ENCODE assay signal across 10 cellular contexts in the genomic region with DNA sequence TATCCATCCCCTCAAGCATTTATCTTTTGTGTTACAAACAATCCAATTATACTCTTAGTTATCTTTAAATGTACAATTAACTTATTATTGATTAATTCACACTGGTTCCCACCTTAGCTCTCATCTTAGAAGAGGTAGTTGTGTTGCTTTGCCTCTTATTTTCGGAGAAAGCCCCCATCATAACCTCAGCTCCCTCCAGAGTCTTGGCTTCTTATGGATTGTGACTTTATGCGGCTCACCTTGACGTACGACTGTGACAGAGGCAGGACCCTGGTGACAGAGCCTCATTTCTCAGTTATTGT.
DNase-seq lines count a peak whose midpoint lies in the region; ATAC-seq and TF ChIP-seq lines count a peak whose summit lies in the region.
"Had no signal": no experiment of that assay in that cellular context is flagged by ENCODE, and none has a peak within 500 bp of the region (broad histone marks: within the 10 kb centered on the region; RNA-seq: fewer than 3 reads in every experiment).

No MANE protein-coding gene starts in this region.

- peak overlapping the region; percentile 95 for H3K27ac Mint-ChIP-seq in activated CD8-positive, alpha-beta T cell treated with anti-CD3 and anti-CD28 coated beads for 36 hours

- H3K27me3 Mint-ChIP-seq in activated CD8-positive, alpha-beta T cell treated with anti-CD3 and anti-CD28 coated beads for 36 hours, result no peaks in the 10 kb centered on the region

- no peak for ATAC-seq in left cardiac atrium
- no peak for ATAC-seq in activated CD8-positive, alpha-beta T cell treated with anti-CD3 and anti-CD28 coated beads for 36 hours
- ATAC-seq in right lobe of liver, result no peak
- ATAC-seq in HG03342 (IDR thresholded peaks at IDR 0.05; ENCODE audit: unreplicated experiment), result no peak

- in situ Hi-C loops in transverse colon (cut with MboI; ENCODE audit: low pct_ligation_motif_present in 1 of 4, low pct_unique_long_range_greater_than_20kb in 1 of 4, low sequenced_read_pairs in 3 of 4), result no loop called here

- H3K4me3 ChIP-seq in cardiac muscle cell (no peak overlapping the region), right lobe of liver (no peak overlapping the region), transverse colon (no peak overlapping the region)

- no peaks in the 10 kb centered on the region for H3K9me3 Mint-ChIP-seq in activated CD8-positive, alpha-beta T cell treated with anti-CD3 and anti-CD28 coated beads for 36 hours

- peak overlapping the region; percentile 56 for H3K4me3 Mint-ChIP-seq in activated CD8-positive, alpha-beta T cell treated with anti-CD3 and anti-CD28 coated beads for 36 hours

- peaks cover 87% of the 10 kb centered on the region for H3K4me1 Mint-ChIP-seq in activated CD8-positive, alpha-beta T cell treated with anti-CD3 and anti-CD28 coated beads for 36 hours (ENCODE audit: low read depth)

- H3K4me1 ChIP-seq in cardiac muscle cell (ENCODE audit: low read depth) (peaks cover 37% of the 10 kb centered on the region), right lobe of liver (peaks cover 0 to 69% (median 30%) of the 10 kb centered on the region in 4 donors), transverse colon (peaks cover 28 to 73% (median 36%) of the 10 kb centered on the region in 4 donors)

- POLR2A ChIA-PET in activated CD8-positive, alpha-beta T cell treated with anti-CD3 and anti-CD28 coated beads for 36 hours (lab: Charles Lee), result interaction anchor here (0.6 to 4.8 kb wide), 6 partner anchors 9 to 30 kb away, joined by 3 to 43 read pairs (median 6); no protein-coding TSS in a partner anchor

- no peak for DNase-seq in cardiac muscle cell (ENCODE audit: low read depth in 1 of 2, low spot score in 1 of 2)
- no peak for DNase-seq in left cardiac atrium
- no peak for DNase-seq in activated CD8-positive, alpha-beta T cell treated with anti-CD3 and anti-CD28 coated beads for 36 hours
- DNase-seq in right lobe of liver, result no peak
- no peak for DNase-seq in transverse colon
- no peak for DNase-seq in occipital lobe (lab: John Stamatoyannopoulos, UW)
- DNase-seq in hepatic stellate cell (ENCODE audit: low spot score), result no peak
- DNase-seq: activated effector memory CD4-positive, alpha-beta T cell treated with Interleukin-2 at 50 U/mL for 16 hours; NCI-H1092 had no signal

- 68% methylated on average over 4 of the region's 4 CpGs for WGBS in right lobe of liver (ENCODE audit: insufficient coverage, low coverage, low lambda C conversion rate, missing lambda C conversion rate)
- WGBS in transverse colon (ENCODE audit: low coverage in 1 of 2), 2 donors, result 79 to 83% methylated on average over 4 of the region's 4 CpGs

- H3K36me3 ChIP-seq in cardiac muscle cell, result no peaks in the 10 kb centered on the region
- H3K36me3 ChIP-seq in right lobe of liver, result no peaks in the 10 kb centered on the region
- no peaks in the 10 kb centered on the region for H3K36me3 ChIP-seq in transverse colon

- H3K27ac ChIP-seq in cardiac muscle cell, result peak overlapping the region; percentile 62
- peak overlapping the region; percentile 82 to 84 (median 84) for H3K27ac ChIP-seq in right lobe of liver
- H3K27ac ChIP-seq in transverse colon, result peak overlapping the region; percentile 70 to 78 (median 74)

- TF ChIP-seq POLR2A in right lobe of liver (IDR thresholded peaks at IDR 0.05) (no peak), transverse colon (IDR thresholded peaks at IDR 0.05) (no peak)

- H3K9me3 ChIP-seq in cardiac muscle cell (ENCODE audit: low read depth), result no peaks in the 10 kb centered on the region
- H3K9me3 ChIP-seq in right lobe of liver, result no peaks in the 10 kb centered on the region
- H3K9me3 ChIP-seq in transverse colon, result no peaks in the 10 kb centered on the region

- TF ChIP-seq CTCF in cardiac muscle cell (IDR thresholded peaks at IDR 0.05; ENCODE audit: low read depth, low read length) (no peak), right lobe of liver (IDR thresholded peaks at IDR 0.05) (no peak), transverse colon (IDR thresholded peaks at IDR 0.05) (no peak)
- TF ChIP-seq CTCF in activated CD8-positive, alpha-beta T cell treated with anti-CD3 and anti-CD28 coated beads for 36 hours (IDR thresholded peaks at IDR 0.05), result no peak

- H3K36me3 Mint-ChIP-seq in activated CD8-positive, alpha-beta T cell treated with anti-CD3 and anti-CD28 coated beads for 36 hours (ENCODE audit: low read depth), result peaks cover 3% of the 10 kb centered on the region

- H3K27me3 ChIP-seq in cardiac muscle cell (no peaks in the 10 kb centered on the region), right lobe of liver (no peaks in the 10 kb centered on the region), transverse colon (no peaks in the 10 kb centered on the region)

- CTCF ChIA-PET in activated CD8-positive, alpha-beta T cell treated with anti-CD3 and anti-CD28 coated beads for 36 hours (lab: Charles Lee), result interaction anchor here (0.6 to 1.3 kb wide), 2 partner anchors 9 to 64 kb away, joined by 3 to 4 read pairs; no protein-coding TSS in a partner anchor

- TF ChIP-seq EP300 in transverse colon (IDR thresholded peaks at IDR 0.05; ENCODE audit: low read depth), result no peak

- intact Hi-C loops in left cardiac atrium (cut with DNase I) (no loop called here), right lobe of liver (cut with DNase I) (no loop called here), transverse colon (cut with DNase I; ENCODE audit: low total_unique reads) (no loop called here)
- intact Hi-C loops in activated CD8-positive, alpha-beta T cell treated with anti-CD3 and anti-CD28 coated beads for 36 hours (cut with micrococcal nuclease), result no loop called here
